ENCODE assay signal across 22 cellular contexts in genomic region chr3:146519810-146520209, GRCh38. TPM values are rescaled to one million over a fixed set of nuclear protein-coding genes. Genes with fewer than 3 reads are reported as not detected.
DNase-seq lines count a peak whose midpoint lies in the region; ATAC-seq and TF ChIP-seq lines count a peak whose summit lies in the region.
"Had no signal": no experiment of that assay in that cellular context is flagged by ENCODE, and none has a peak within 500 bp of the region (broad histone marks: within the 10 kb centered on the region; RNA-seq: fewer than 3 reads in every experiment).

No MANE protein-coding gene starts in this region.

- H3K4me3 ChIP-seq in HCT116 (replicated peaks in 1 of 2; ENCODE audit: low read depth in 1 of 2, low read length in 2 of 2) (no peak overlapping the region), endodermal cell (ENCODE audit: low read length) (peak overlapping the region; percentile 2), foreskin fibroblast (ENCODE audit: low read depth in 1 of 2, low read length in 2 of 2) (no peak overlapping the region), dorsolateral prefrontal cortex (no peak overlapping the region)
- H3K4me3 ChIP-seq: BLaER1 treated with 17β-estradiol and CSF1 and Interleukin-3, amounts not matched to agents 10 nM and 100 nM; GM12878; HAP-1 had no signal

- H3K4me2 ChIP-seq in HCT116 (ENCODE audit: low read length): no peak overlapping the region
- H3K4me2 ChIP-seq: BLaER1 treated with 17β-estradiol and CSF1 and Interleukin-3, amounts not matched to agents 10 nM and 100 nM had no signal

- CTCF ChIA-PET in HCT116 (lab: Charles Lee): no interaction called here

- H3K4me3 Mint-ChIP-seq in activated CD4-positive, alpha-beta T cell treated with anti-CD3 and anti-CD28 coated beads, Interleukin-2, amount 10 ng/mL, durations not matched to agents 24 days and 14 days: no peak overlapping the region
- H3K4me3 Mint-ChIP-seq in activated naive CD8-positive, alpha-beta T cell treated with anti-CD3 and anti-CD28 coated beads for 36 hours: no peak overlapping the region
- H3K4me3 Mint-ChIP-seq in endodermal cell: no peak overlapping the region
- H3K4me3 Mint-ChIP-seq: B cell; CD8-positive, alpha-beta T cell had no signal

- no peak for ATAC-seq in HCT116
- ATAC-seq: CD8-positive, alpha-beta T cell; GM12878 had no signal

- H3K27ac Mint-ChIP-seq in activated CD4-positive, alpha-beta T cell treated with anti-CD3 and anti-CD28 coated beads, Interleukin-2, amount 10 ng/mL, durations not matched to agents 24 days and 14 days: peak overlapping the region; percentile 53
- peak overlapping the region; percentile 20 for H3K27ac Mint-ChIP-seq in activated naive CD8-positive, alpha-beta T cell treated with anti-CD3 and anti-CD28 coated beads for 36 hours
- H3K27ac Mint-ChIP-seq in endodermal cell: no peak overlapping the region
- H3K27ac Mint-ChIP-seq: B cell; CD8-positive, alpha-beta T cell had no signal

- no peaks in the 10 kb centered on the region for H3K79me2 ChIP-seq in HCT116 (ENCODE audit: insufficient read depth, low read length)

- TF ChIP-seq CTCF in HCT116 (IDR thresholded peaks at IDR 0.05 in 2 of 3, conservative IDR thresholded peaks at IDR 0.05 in 1 of 3; ENCODE audit: borderline replicate concordance in 1 of 3, insufficient read depth in 1 of 3, low read depth in 2 of 3, low read length in 2 of 3) (no peak), endodermal cell (conservative IDR thresholded peaks at IDR 0.05) (no peak), foreskin fibroblast (IDR thresholded peaks at IDR 0.05; ENCODE audit: low read depth, low read length) (no peak), dorsolateral prefrontal cortex (IDR thresholded peaks at IDR 0.05 in 54 of 56, conservative IDR thresholded peaks at IDR 0.05 in 2 of 56; ENCODE audit: low read depth in 1 of 56, partially characterized antibody in 56 of 56) (no peak)

- H3K9me3 Mint-ChIP-seq in activated CD4-positive, alpha-beta T cell treated with anti-CD3 and anti-CD28 coated beads, Interleukin-2, amount 10 ng/mL, durations not matched to agents 24 days and 14 days: no peaks in the 10 kb centered on the region
- no peaks in the 10 kb centered on the region for H3K9me3 Mint-ChIP-seq in activated naive CD8-positive, alpha-beta T cell treated with anti-CD3 and anti-CD28 coated beads for 36 hours
- H3K9me3 Mint-ChIP-seq in endodermal cell: no peaks in the 10 kb centered on the region
- H3K9me3 Mint-ChIP-seq: CD8-positive, alpha-beta T cell had no signal

- H3K27ac ChIP-seq in HCT116 (ENCODE audit: low read depth, low read length) (no peak overlapping the region), endodermal cell (ENCODE audit: low read depth, low read length) (no peak overlapping the region), dorsolateral prefrontal cortex (no peak overlapping the region)
- H3K27ac ChIP-seq: BLaER1 treated with 17β-estradiol and CSF1 and Interleukin-3, amounts not matched to agents 10 nM and 100 nM; HL-60 had no signal

- intact Hi-C loops in activated CD4-positive, alpha-beta T cell treated with anti-CD3 and anti-CD28 coated beads, Interleukin-2, amount 10 ng/mL, durations not matched to agents 24 days and 14 days (cut with micrococcal nuclease): loop anchor here (5.0 kb wide), 1 partner anchor 32 kb away; no protein-coding TSS in a partner anchor
- intact Hi-C loops in HCT116 (cut with micrococcal nuclease) (no loop called here), dorsolateral prefrontal cortex (cut with DNase I) (no loop called here)

- DNase-seq in activated CD4-positive, alpha-beta T cell treated with anti-CD3 and anti-CD28 coated beads, Interleukin-2, amount 10 ng/mL, durations not matched to agents 24 days and 14 days: no peak
- no peak for DNase-seq in activated CD4-positive, alpha-beta T cell treated with anti-CD3 and anti-CD28 coated beads, Interleukin-2, amount 50 U/mL, for 4 hours
- DNase-seq in HCT116 (ENCODE audit: low read depth, low spot score) (no peak), endodermal cell (no peak), foreskin fibroblast (no peak), dorsolateral prefrontal cortex (no peak), NAMALWA (ENCODE audit: low spot score) (no peak)
- no peak for DNase-seq in activated naive CD8-positive, alpha-beta T cell treated with anti-CD3 and anti-CD28 coated beads for 36 hours
- DNase-seq: CD8-positive, alpha-beta T cell; DMS 273 treated with DMSO at 0.1 percent for 48 hours; DMS53; DND-41; EL had no signal

- POLR2A ChIA-PET in HCT116 (lab: Charles Lee): interaction anchor here (0.6 kb wide), 1 partner anchor 10 kb away, joined by 3 read pairs; no protein-coding TSS in a partner anchor

- peaks cover 54% of the 10 kb centered on the region for H3K36me3 Mint-ChIP-seq in activated CD4-positive, alpha-beta T cell treated with anti-CD3 and anti-CD28 coated beads, Interleukin-2, amount 10 ng/mL, durations not matched to agents 24 days and 14 days (ENCODE audit: low read depth)
- H3K36me3 Mint-ChIP-seq in activated naive CD8-positive, alpha-beta T cell treated with anti-CD3 and anti-CD28 coated beads for 36 hours: peaks cover 38% of the 10 kb centered on the region
- peaks cover 49% of the 10 kb centered on the region for H3K36me3 Mint-ChIP-seq in endodermal cell (ENCODE audit: low read depth)

- RAD21 ChIA-PET in HCT116 (lab: Charles Lee; ENCODE audit: low non-redundant PET in 1 of 2, low total read pairs in 2 of 2, uncharacterized antibody in 2 of 2, unreplicated experiment in 2 of 2): no interaction called here

- no peaks in the 10 kb centered on the region for H3K27me3 Mint-ChIP-seq in activated CD4-positive, alpha-beta T cell treated with anti-CD3 and anti-CD28 coated beads, Interleukin-2, amount 10 ng/mL, durations not matched to agents 24 days and 14 days
- no peaks in the 10 kb centered on the region for H3K27me3 Mint-ChIP-seq in activated naive CD8-positive, alpha-beta T cell treated with anti-CD3 and anti-CD28 coated beads for 36 hours
- H3K27me3 Mint-ChIP-seq in endodermal cell (ENCODE audit: insufficient read depth): no peaks in the 10 kb centered on the region
- H3K27me3 Mint-ChIP-seq: B cell had no signal

- no peaks in the 10 kb centered on the region; the same call in 1 of the 2 replicates for H3K9me2 ChIP-seq in HCT116 (ENCODE audit: insufficient read depth)

- H4K20me1 ChIP-seq in HCT116 (ENCODE audit: insufficient read depth): no peaks in the 10 kb centered on the region

- H3K27me3 ChIP-seq in HCT116 (ENCODE audit: insufficient read depth, low read length): no peaks in the 10 kb centered on the region
- H3K27me3 ChIP-seq in endodermal cell (ENCODE audit: control insufficient read depth, insufficient read depth, low read length, poor library complexity, severe bottlenecking): no peaks in the 10 kb centered on the region
- H3K27me3 ChIP-seq in dorsolateral prefrontal cortex: no peaks in the 10 kb centered on the region
- H3K27me3 ChIP-seq: BLaER1 treated with 17β-estradiol and CSF1 and Interleukin-3, amounts not matched to agents 10 nM and 100 nM had no signal

- H2AFZ ChIP-seq in HCT116 (ENCODE audit: low read depth, low read length, poor library complexity, severe bottlenecking): no peak overlapping the region

- H3K36me3 ChIP-seq in HCT116 (ENCODE audit: control insufficient read depth in 1 of 2, insufficient read depth in 2 of 2, low read length in 2 of 2): 0 out of 4 replicates have a peak, but pooled peaks cover 0 to under 1% of the 10 kb centered on the region in 2 experiments
- peaks cover 92% of the 10 kb centered on the region for H3K36me3 ChIP-seq in endodermal cell (ENCODE audit: control insufficient read depth, insufficient read depth, low read length)
- H3K36me3 ChIP-seq: HAP-1 had no signal

- no peak for TF ChIP-seq RAD21 in HCT116 (IDR thresholded peaks at IDR 0.05; ENCODE audit: low read depth)

- BruUV-seq in HCT116 (replicated peaks; lab: Mats Ljungman, UMichigan): no TSS peak

- H3K4me1 Mint-ChIP-seq in activated CD4-positive, alpha-beta T cell treated with anti-CD3 and anti-CD28 coated beads, Interleukin-2, amount 10 ng/mL, durations not matched to agents 24 days and 14 days: peaks cover 21% of the 10 kb centered on the region
- peaks cover 22% of the 10 kb centered on the region for H3K4me1 Mint-ChIP-seq in activated naive CD8-positive, alpha-beta T cell treated with anti-CD3 and anti-CD28 coated beads for 36 hours
- H3K4me1 Mint-ChIP-seq in endodermal cell: peaks cover 53% of the 10 kb centered on the region
- H3K4me1 Mint-ChIP-seq: B cell had no signal

- H3K4me1 ChIP-seq in HCT116 (ENCODE audit: control insufficient read depth in 1 of 2, insufficient read depth in 2 of 2, low read length in 2 of 2) (no peaks in the 10 kb centered on the region), endodermal cell (ENCODE audit: control insufficient read depth, insufficient read depth, low read length) (peaks cover 18% of the 10 kb centered on the region)

- H3K9me3 ChIP-seq in HCT116 (ENCODE audit: control insufficient read depth in 1 of 2, insufficient read depth in 1 of 2, low read depth in 1 of 2, low read length in 2 of 2) (no peaks in the 10 kb centered on the region), endodermal cell (ENCODE audit: control insufficient read depth, low read length) (no peaks in the 10 kb centered on the region)
- H3K9me3 ChIP-seq: HAP-1 had no signal

- no peak for TF ChIP-seq POLR2A in HCT116 (IDR thresholded peaks at IDR 0.05; ENCODE audit: borderline replicate concordance, extremely low read depth, insufficient read depth, insufficient read length)

- H3K9ac ChIP-seq in HCT116 (ENCODE audit: low read length): no peak overlapping the region
- H3K9ac ChIP-seq in endodermal cell (ENCODE audit: extremely low read depth, low read length, poor library complexity, severe bottlenecking): no peak overlapping the region
- H3K9ac ChIP-seq: BLaER1 treated with 17β-estradiol and CSF1 and Interleukin-3, amounts not matched to agents 10 nM and 100 nM had no signal

RNA-seq across cellular contexts. Expression of gene PLSCR1, which starts 24.6 kb away (rescaled TPM):
- total RNA-seq in activated CD4-positive, alpha-beta T cell treated with anti-CD3 and anti-CD28 coated beads, Interleukin-2, amount 10 ng/mL, durations not matched to agents 24 days and 14 days: 84.2 and 86.0 TPM in 2 replicates
- total RNA-seq in HCT116 (2021; ENCODE audit: unreplicated experiment) (44.2 TPM), endodermal cell (100 to 1,000 TPM; 189 to 250 TPM), dorsolateral prefrontal cortex (100 to 1,000 TPM in 4 of 120 experiments, 10 to 100 TPM in 116; 17.6 to 125 (median 40.5) TPM)
- 30.7 and 39.2 TPM in 2 replicates for polyA plus RNA-seq in HCT116 (2012)
- total RNA-seq in activated naive CD8-positive, alpha-beta T cell treated with anti-CD3 and anti-CD28 coated beads for 36 hours: 10 to 100 TPM; 85.2 to 86.5 TPM
- 40.4 TPM for polyA plus RNA-seq in endodermal cell (2013, experiment 1 of 2)
- 42.9 TPM for polyA plus RNA-seq in endodermal cell (2013, experiment 2 of 2)
- total RNA-seq: G401 had no signal

RNA-seq across cellular contexts. Expression of gene PLSCR2, which starts 50.4 kb away (rescaled TPM):
- total RNA-seq in activated CD4-positive, alpha-beta T cell treated with anti-CD3 and anti-CD28 coated beads, Interleukin-2, amount 10 ng/mL, durations not matched to agents 24 days and 14 days: not detected in 2 replicates
- total RNA-seq in HCT116 (2021; ENCODE audit: unreplicated experiment) (not detected), endodermal cell (10 to 100 TPM in 1 of 2 donors, 1 to 10 TPM in 1; 3.0 to 17.7 TPM), dorsolateral prefrontal cortex (1 to 10 TPM in 8 of 120 experiments, under 1 TPM in 8, not detected in 104; 0.32 to 3.3 (median 0.99) TPM)
- not detected in 2 replicates for polyA plus RNA-seq in HCT116 (2012)
- not detected for total RNA-seq in activated naive CD8-positive, alpha-beta T cell treated with anti-CD3 and anti-CD28 coated beads for 36 hours
- polyA plus RNA-seq in endodermal cell (2013, experiment 1 of 2): 2.3 TPM
- 10.4 TPM for polyA plus RNA-seq in endodermal cell (2013, experiment 2 of 2)
- total RNA-seq: A172; CD8-positive, alpha-beta T cell; G401; GM12878; H4; HT1080 had no signal
- polyA plus RNA-seq: GM12878 had no signal
